In genomic region chr1:204545881-204546280, GRCh38 we compare ENCODE assay signal across 16 cellular contexts. TPM values are rescaled to one million over a fixed set of nuclear protein-coding genes. Genes with fewer than 3 reads are reported as not detected.
DNase-seq lines count a peak whose midpoint lies in the region; ATAC-seq, FAIRE-seq and TF ChIP-seq lines count a peak whose summit lies in the region.
"Had no signal": no experiment of that assay in that cellular context is flagged by ENCODE, and none has a peak within 500 bp of the region (broad histone marks: within the 10 kb centered on the region; RNA-seq: fewer than 3 reads in every experiment).

No MANE protein-coding gene starts in this region.

- H2AFZ ChIP-seq in OCI-LY7 (ENCODE audit: low read length) (no peak overlapping the region), GM12878 (ENCODE audit: control insufficient read depth, low read depth, low read length) (no peak overlapping the region)

- H3K4me2 ChIP-seq in OCI-LY7 (ENCODE audit: low read length) (no peak overlapping the region), GM12878 (ENCODE audit: control insufficient read depth, insufficient read depth) (peak overlapping the region; percentile 76)

- no peak overlapping the region for H3K9ac ChIP-seq in GM12878 (ENCODE audit: control insufficient read depth, insufficient read depth, low read length)

- ATAC-seq in GM12878: peak; percentile 60
- ATAC-seq: right cardiac atrium had no signal

- no peak for TF ChIP-seq POLR2A in GM12878 (IDR thresholded peaks at IDR 0.05; ENCODE audit: low read depth, low read length)

- in situ Hi-C loops in GM12878 (cut with MboI): no loop called here

- FAIRE-seq in GM12878 (lab: Jason Lieb, UNC) (no peak), small intestine (lab: Jason Lieb, UNC) (no peak)
- FAIRE-seq: colon, GM12892, islet of Langerhans had no signal

- no peaks in the 10 kb centered on the region for H3K27me3 Mint-ChIP-seq in activated CD4-positive, alpha-beta T cell treated with anti-CD3 and anti-CD28 coated beads, Interleukin-2, amount 10 ng/mL, durations not matched to agents 24 days and 14 days

- no peak for TF ChIP-seq RAD21 in GM12878 (IDR thresholded peaks at IDR 0.05; ENCODE audit: insufficient read depth, low read depth, low read length)

- no TSS peak for BruUV-seq in OCI-LY7 (replicated peaks; lab: Mats Ljungman, UMichigan)
- no TSS peak for BruUV-seq in GM12878 (replicated peaks; lab: Mats Ljungman, UMichigan)

- H3K9me2 ChIP-seq in OCI-LY7 (ENCODE audit: insufficient read depth, low read length): no peaks in the 10 kb centered on the region

- H3K36me3 ChIP-seq in OCI-LY7 (ENCODE audit: insufficient read depth, low read length) (peaks cover 100% of the 10 kb centered on the region), GM12878 (ENCODE audit: control insufficient read depth in 2 of 2, insufficient read depth in 2 of 2, low read length in 1 of 2) (peaks cover 18 to 42% of the 10 kb centered on the region in 2 experiments), small intestine (ENCODE audit: control insufficient read depth in 2 of 2, insufficient read depth in 2 of 2, low read length in 2 of 2) (peaks cover 23 to 40% of the 10 kb centered on the region in 2 donors)

- H3K27ac Mint-ChIP-seq in activated CD4-positive, alpha-beta T cell treated with anti-CD3 and anti-CD28 coated beads, Interleukin-2, amount 10 ng/mL, durations not matched to agents 24 days and 14 days: peak overlapping the region; percentile 68

- H3K4me1 ChIP-seq in OCI-LY7 (ENCODE audit: insufficient read depth, low read length, poor library complexity, severe bottlenecking) (no peaks in the 10 kb centered on the region), GM12878 (ENCODE audit: control insufficient read depth, insufficient read depth, low read length) (peaks cover 16% of the 10 kb centered on the region; the same call in 1 of the 2 replicates), small intestine (ENCODE audit: control insufficient read depth in 2 of 2, insufficient read depth in 1 of 2, low read depth in 1 of 2, low read length in 1 of 2) (no peaks in the 10 kb centered on the region)

- no peak overlapping the region for H3K4me3 ChIP-seq in OCI-LY7 (ENCODE audit: low read depth, low read length, poor library complexity, severe bottlenecking)
- H3K4me3 ChIP-seq in GM12878: peak overlapping the region; percentile 17; the same call in 1 of the 2 replicates
- H3K4me3 ChIP-seq in small intestine (ENCODE audit: low read depth in 1 of 2, low read length in 2 of 2): no peak overlapping the region
- H3K4me3 ChIP-seq: SJSA1, thoracic aorta had no signal

- H3K27ac ChIP-seq in OCI-LY7 (ENCODE audit: low read depth, low read length, poor library complexity, severe bottlenecking): peak overlapping the region; percentile 10
- H3K27ac ChIP-seq in GM12878 (ENCODE audit: control insufficient read depth, insufficient read depth): peak overlapping the region; percentile 50; the same call in 1 of the 2 replicates
- H3K27ac ChIP-seq in small intestine (ENCODE audit: low read depth in 1 of 2, low read length in 1 of 2): peak overlapping the region; percentile 32 to 84
- H3K27ac ChIP-seq: SJSA1, thoracic aorta had no signal

- H3K79me2 ChIP-seq in OCI-LY7 (ENCODE audit: insufficient read depth, low read depth, low read length): peaks cover 66% of the 10 kb centered on the region; the same call in 1 of the 2 replicates
- H3K79me2 ChIP-seq in GM12878 (ENCODE audit: control insufficient read depth, insufficient read depth, low read length): no peaks in the 10 kb centered on the region; the same call in none of the 2 replicates

- peaks cover 87% of the 10 kb centered on the region for H3K36me3 Mint-ChIP-seq in activated CD4-positive, alpha-beta T cell treated with anti-CD3 and anti-CD28 coated beads, Interleukin-2, amount 10 ng/mL, durations not matched to agents 24 days and 14 days (ENCODE audit: low read depth)

- TF ChIP-seq CTCF in OCI-LY7 (conservative IDR thresholded peaks at IDR 0.05; ENCODE audit: low read length) (no peak), GM12878 (IDR thresholded peaks at IDR 0.05 in 2 of 3, conservative IDR thresholded peaks at IDR 0.05 in 1 of 3; ENCODE audit: control insufficient read depth in 2 of 3, extremely low read depth in 1 of 3, insufficient read depth in 1 of 3, low read depth in 3 of 3, low read length in 3 of 3) (no peak)

- WGBS in GM12878 (ENCODE audit: insufficient coverage, insufficient replicate concordance, low lambda C conversion rate, missing lambda C conversion rate): 0% methylated on average over 2 of the region's 2 CpGs
- 29 to 56% (median 46%) methylated on average over 2 of the region's 2 CpGs for WGBS in small intestine, 3 donors

- H4K20me1 ChIP-seq in OCI-LY7 (ENCODE audit: insufficient read depth, low read length): peaks cover 7% of the 10 kb centered on the region; the same call in 1 of the 2 replicates
- H4K20me1 ChIP-seq in GM12878 (ENCODE audit: control insufficient read depth, insufficient read depth): no peaks in the 10 kb centered on the region

- SMC1A ChIA-PET in GM12878 (lab: Charles Lee; ENCODE audit: uncharacterized antibody, unreplicated experiment): interaction anchor here (0.7 to 2.5 kb wide), 6 partner anchors 11 to 261 kb away, joined by 3 to 15 read pairs (median 4); no protein-coding TSS in a partner anchor

- TF ChIP-seq EP300 in GM12878 (IDR thresholded peaks at IDR 0.05; ENCODE audit: borderline replicate concordance in 1 of 2, control insufficient read depth in 1 of 2, low read depth in 2 of 2, low read length in 2 of 2): no peak

- POLR2A ChIA-PET in OCI-LY7 (lab: Charles Lee): interaction anchor here (0.6 to 1.1 kb wide), 4 partner anchors 9 to 33 kb away, joined by 3 to 5 read pairs (median 4); no protein-coding TSS in a partner anchor
- POLR2A ChIA-PET in GM12878 (lab: Charles Lee): interaction anchor here (0.6 to 2.2 kb wide), 2 partner anchors 9 to 15 kb away, joined by 3 to 9 read pairs; no protein-coding TSS in a partner anchor

- RAD21 ChIA-PET in GM12878 (lab: Charles Lee; ENCODE audit: unreplicated experiment): interaction anchor here (0.7 to 0.8 kb wide), 2 partner anchors 30 to 262 kb away, joined by 3 read pairs; partner anchors contain the start of gene MDM4

- H3K27me3 ChIP-seq in GM12878 (replicated peaks in 1 of 2; ENCODE audit: control insufficient read depth in 2 of 2, insufficient read depth in 2 of 2, low read length in 1 of 2): no peaks in the 10 kb centered on the region
- H3K27me3 ChIP-seq in small intestine (ENCODE audit: control insufficient read depth in 2 of 2, insufficient read depth in 2 of 2, low read length in 2 of 2): no peaks in the 10 kb centered on the region
- H3K27me3 ChIP-seq: SJSA1 had no signal

- CTCF ChIA-PET in OCI-LY7 (lab: Charles Lee; ENCODE audit: unreplicated experiment) (no interaction called here), GM12878 (lab: Yijun Ruan, JAX) (interaction anchor here (0.9 to 2.2 kb wide), 4 partner anchors 9 to 261 kb away, joined by 3 to 7 read pairs (median 5); no protein-coding TSS in a partner anchor)

- DNase-seq in activated CD4-positive, alpha-beta T cell treated with anti-CD3 and anti-CD28 coated beads, Interleukin-2, amount 10 ng/mL, durations not matched to agents 24 days and 14 days: no peak
- no peak for DNase-seq in activated CD4-positive, alpha-beta T cell treated with anti-CD3 and anti-CD28 coated beads, Interleukin-2, amount 50 U/mL, for 4 hours
- no peak for DNase-seq in OCI-LY7 (ENCODE audit: low spot score)
- no peak for DNase-seq in GM12878 (ENCODE audit: low read depth, low spot score)
- DNase-seq in small intestine: no peak
- no peak for DNase-seq in activated CD4-positive, CD25-positive, alpha-beta regulatory T cell (lab: John Stamatoyannopoulos, UW)
- no peak for DNase-seq in dermis blood vessel endothelial cell
- no peak for DNase-seq in SIG-M5 (lab: John Stamatoyannopoulos, UW)
- DNase-seq: glutamatergic neuron, NCI-H187, right cardiac atrium had no signal

- peaks cover 53% of the 10 kb centered on the region for H3K4me1 Mint-ChIP-seq in activated CD4-positive, alpha-beta T cell treated with anti-CD3 and anti-CD28 coated beads, Interleukin-2, amount 10 ng/mL, durations not matched to agents 24 days and 14 days

- H3K4me3 Mint-ChIP-seq in activated CD4-positive, alpha-beta T cell treated with anti-CD3 and anti-CD28 coated beads, Interleukin-2, amount 10 ng/mL, durations not matched to agents 24 days and 14 days: peak overlapping the region; percentile 73

- H3K9me3 Mint-ChIP-seq in activated CD4-positive, alpha-beta T cell treated with anti-CD3 and anti-CD28 coated beads, Interleukin-2, amount 10 ng/mL, durations not matched to agents 24 days and 14 days: no peaks in the 10 kb centered on the region

- H3K9me3 ChIP-seq in OCI-LY7 (ENCODE audit: low read length): no peaks in the 10 kb centered on the region
- no peaks in the 10 kb centered on the region; the same call in 1 of the 3 replicates for H3K9me3 ChIP-seq in GM12878 (replicated peaks; ENCODE audit: control insufficient read depth, insufficient read depth, low read length)
- H3K9me3 ChIP-seq in small intestine (ENCODE audit: control insufficient read depth, low read depth): no peaks in the 10 kb centered on the region
- H3K9me3 ChIP-seq: SJSA1, thoracic aorta had no signal

- intact Hi-C loops in activated CD4-positive, alpha-beta T cell treated with anti-CD3 and anti-CD28 coated beads, Interleukin-2, amount 10 ng/mL, durations not matched to agents 24 days and 14 days (cut with micrococcal nuclease): loop anchor here (2.0 kb wide), 1 partner anchor 19 kb away; no protein-coding TSS in a partner anchor
- intact Hi-C loops in OCI-LY7 (cut with micrococcal nuclease; ENCODE audit: unreplicated experiment): no loop called here
- intact Hi-C loops in GM12878 (cut with micrococcal nuclease; ENCODE audit: unreplicated experiment): loop anchor here (2.0 kb wide), 1 partner anchor 15 kb away; no protein-coding TSS in a partner anchor

RNA-seq across cellular contexts. Expression of gene MDM4, which starts 29.7 kb away (rescaled TPM):
- 81.5 and 85.5 TPM in 2 replicates for total RNA-seq in activated CD4-positive, alpha-beta T cell treated with anti-CD3 and anti-CD28 coated beads, Interleukin-2, amount 10 ng/mL, durations not matched to agents 24 days and 14 days
- total RNA-seq in OCI-LY7 (2014; rRNA removed; shearing (Covaris generic)): 102 and 120 TPM in 2 replicates
- total RNA-seq in OCI-LY7 (2022) (282 and 343 TPM in 2 replicates), GM12878 (2014; rRNA removed) (36.8 and 43.9 TPM in 2 replicates), GM12878 (2014; rRNA removed; fragmentation: Illumina TruSeq; extraction: Trizol) (36.1 and 37.8 TPM in 2 replicates), GM12878 (2021) (54.5 and 64.5 TPM in 2 replicates), dermis blood vessel endothelial cell (19.3 and 30.8 TPM in 2 replicates)
- total RNA-seq in GM12878 (2013; cell fraction: nucleolus; rRNA removed): 590 and 594 TPM in 2 replicates
- polyA plus RNA-seq in GM12878 (2011; ENCODE audit: low read depth): 12.2 TPM
- polyA plus RNA-seq in GM12878 (2011; rRNA removed) (74.4 and 108 TPM in 2 replicates), GM12878 (2014; fragmentation: Illumina TruSeq; extraction: Trizol) (12.4 and 13.7 TPM in 2 replicates), GM12878 (2014; fragmentation: Nextera tagmentation; extraction: Ambion mirVana) (10 to 100 TPM in 1 of 2 experiments, 1 to 10 TPM in 1; 2.5 to 11.5 TPM), GM12878 (2014; rRNA removed) (20.5 and 20.6 TPM in 2 replicates), GM12878 (2016; fragmentation: Nextera tagmentation; extraction: Ambion mirVana) (10 to 100 TPM; 22.3 to 23.2 TPM), small intestine (1 to 10 TPM; 4.1 to 7.2 (median 6.0) TPM)
- 22.1 and 23.4 TPM in 2 replicates for polyA plus RNA-seq in GM12878 (2011; cell fraction: cytosol; rRNA removed)
- 82.8 and 85.3 TPM in 2 replicates for polyA plus RNA-seq in GM12878 (2011; cell fraction: nucleus; rRNA removed)
- 17.2 and 22.3 TPM in 2 replicates for polyA plus RNA-seq in GM12878 (2012)
- polyA minus RNA-seq in GM12878 (2011; rRNA and poly(A)+ RNA removed): 148 and 214 TPM in 2 replicates
- polyA minus RNA-seq in GM12878 (2011; cell fraction: cytosol; rRNA and poly(A)+ RNA removed): 33.7 and 38.1 TPM in 2 replicates
- polyA minus RNA-seq in GM12878 (2011; cell fraction: nucleus; rRNA and poly(A)+ RNA removed): 161 and 227 TPM in 2 replicates

RNA-seq across cellular contexts. Expression of gene PIK3C2B, which starts 51.3 kb away (rescaled TPM):
- 22.7 and 23.6 TPM in 2 replicates for total RNA-seq in activated CD4-positive, alpha-beta T cell treated with anti-CD3 and anti-CD28 coated beads, Interleukin-2, amount 10 ng/mL, durations not matched to agents 24 days and 14 days
- total RNA-seq in OCI-LY7 (2014; rRNA removed; shearing (Covaris generic)): 11.9 and 12.5 TPM in 2 replicates
- 36.3 and 43.9 TPM in 2 replicates for total RNA-seq in OCI-LY7 (2022)
- 98.5 and 110 TPM in 2 replicates for total RNA-seq in GM12878 (2013; cell fraction: nucleolus; rRNA removed)
- total RNA-seq in GM12878 (2014; rRNA removed): 13.9 and 16.3 TPM in 2 replicates
- total RNA-seq in GM12878 (2014; rRNA removed; fragmentation: Illumina TruSeq; extraction: Trizol): 8.5 and 9.2 TPM in 2 replicates
- 33.5 and 38.1 TPM in 2 replicates for total RNA-seq in GM12878 (2021)
- 8.3 TPM for polyA plus RNA-seq in GM12878 (2011; ENCODE audit: low read depth)
- 15.9 and 33.9 TPM in 2 replicates for polyA plus RNA-seq in GM12878 (2011; rRNA removed)
- 33.1 and 36.7 TPM in 2 replicates for polyA plus RNA-seq in GM12878 (2011; cell fraction: cytosol; rRNA removed)
- polyA plus RNA-seq in GM12878 (2011; cell fraction: nucleus; rRNA removed): 55.9 and 60.7 TPM in 2 replicates
- 10.1 and 10.7 TPM in 2 replicates for polyA plus RNA-seq in GM12878 (2012)
- polyA plus RNA-seq in GM12878 (2014; fragmentation: Illumina TruSeq; extraction: Trizol): 10.2 and 14.4 TPM in 2 replicates
- polyA plus RNA-seq in GM12878 (2014; fragmentation: Nextera tagmentation; extraction: Ambion mirVana): 1 to 10 TPM; 2.2 to 5.0 TPM
- polyA plus RNA-seq in GM12878 (2014; rRNA removed): 23.8 and 28.2 TPM in 2 replicates
- polyA plus RNA-seq in GM12878 (2016; fragmentation: Nextera tagmentation; extraction: Ambion mirVana): 1 to 10 TPM; 6.0 to 8.2 TPM
- 69.9 and 86.4 TPM in 2 replicates for polyA minus RNA-seq in GM12878 (2011; rRNA and poly(A)+ RNA removed)
- 37.2 and 39.0 TPM in 2 replicates for polyA minus RNA-seq in GM12878 (2011; cell fraction: cytosol; rRNA and poly(A)+ RNA removed)
- 38.8 and 80.3 TPM in 2 replicates for polyA minus RNA-seq in GM12878 (2011; cell fraction: nucleus; rRNA and poly(A)+ RNA removed)
- 10 to 100 TPM in 2 of 3 donors, 1 to 10 TPM in 1; 8.1 to 23.7 (median 11.2) TPM for polyA plus RNA-seq in small intestine
- total RNA-seq in dermis blood vessel endothelial cell: 29.3 and 37.3 TPM in 2 replicates
